11 cellular contexts compared by ENCODE assay signal in the genomic region with DNA sequence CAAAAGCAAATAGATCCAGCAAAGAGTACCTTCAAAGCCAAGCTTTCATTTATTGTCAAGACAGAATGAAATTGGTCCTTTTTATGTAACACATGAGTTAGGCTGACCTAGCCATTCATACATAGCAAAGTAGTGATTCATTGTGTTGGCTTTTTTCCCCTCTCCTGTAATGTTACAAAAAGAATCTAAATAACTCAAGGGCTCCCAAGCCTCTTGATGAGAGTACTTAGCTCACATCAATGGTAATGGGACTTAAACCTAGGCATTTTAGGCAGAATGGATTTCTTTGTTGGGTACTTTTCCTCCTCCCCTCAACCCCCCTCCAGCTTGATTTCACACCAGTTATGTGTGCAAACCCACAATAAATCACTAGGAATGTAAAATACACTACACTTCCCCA.
DNase-seq lines count a peak whose midpoint lies in the region; ATAC-seq and TF ChIP-seq lines count a peak whose summit lies in the region.
"Had no signal": no experiment of that assay in that cellular context is flagged by ENCODE, and none has a peak within 500 bp of the region (broad histone marks: within the 10 kb centered on the region; RNA-seq: fewer than 3 reads in every experiment).

No MANE protein-coding gene starts in this region.

- POLR2A ChIA-PET in MCF 10A (lab: Yijun Ruan, JAX), result interaction anchor here (0.8 to 2.3 kb wide), 4 partner anchors 11 to 55 kb away, joined by 3 to 12 read pairs (median 4); no protein-coding TSS in a partner anchor

- H3K27me3 ChIP-seq in breast epithelium (no peaks in the 10 kb centered on the region), SJSA1 (replicated peaks) (no peaks in the 10 kb centered on the region), foreskin keratinocyte (no peaks in the 10 kb centered on the region), upper lobe of left lung (no peaks in the 10 kb centered on the region)

- no peaks in the 10 kb centered on the region for H3K36me3 ChIP-seq in breast epithelium
- no peaks in the 10 kb centered on the region for H3K36me3 ChIP-seq in SJSA1
- no peaks in the 10 kb centered on the region for H3K36me3 ChIP-seq in upper lobe of left lung

- no peak for TF ChIP-seq POLR2A in breast epithelium (IDR thresholded peaks at IDR 0.05)
- TF ChIP-seq POLR2A in upper lobe of left lung (IDR thresholded peaks at IDR 0.05), result no peak

- H3K4me3 Mint-ChIP-seq in MCF 10A (ENCODE audit: unreplicated experiment), result no peak overlapping the region
- no peak overlapping the region for H3K4me3 Mint-ChIP-seq in effector memory CD8-positive, alpha-beta T cell
- H3K4me3 Mint-ChIP-seq: B cell had no signal

- CTCF ChIA-PET in MCF 10A (lab: Yijun Ruan, JAX), result interaction anchor here (0.6 to 1.1 kb wide), 6 partner anchors 11 to 841 kb away, joined by 3 read pairs; no protein-coding TSS in a partner anchor

- no peaks in the 10 kb centered on the region for H3K36me3 Mint-ChIP-seq in MCF 10A (ENCODE audit: insufficient read depth, unreplicated experiment)
- H3K36me3 Mint-ChIP-seq in effector memory CD8-positive, alpha-beta T cell (ENCODE audit: insufficient read depth), result no peaks in the 10 kb centered on the region

- H3K9me3 Mint-ChIP-seq in MCF 10A (ENCODE audit: unreplicated experiment), result peaks cover 7% of the 10 kb centered on the region
- H3K9me3 Mint-ChIP-seq in effector memory CD8-positive, alpha-beta T cell, result no peaks in the 10 kb centered on the region

- peaks cover 29% of the 10 kb centered on the region for H3K4me1 Mint-ChIP-seq in MCF 10A (ENCODE audit: insufficient read depth, unreplicated experiment)
- no peaks in the 10 kb centered on the region for H3K4me1 Mint-ChIP-seq in effector memory CD8-positive, alpha-beta T cell (ENCODE audit: low read depth in 2 of 2)

- ATAC-seq in foreskin keratinocyte, result peak; percentile 83
- ATAC-seq in upper lobe of left lung (ENCODE audit: low FRiP score in 2 of 2), result peak; percentile 70 to 82
- no peak for ATAC-seq in effector memory CD8-positive, alpha-beta T cell (replicated peaks)
- ATAC-seq in HG02623 (IDR thresholded peaks at IDR 0.05; ENCODE audit: unreplicated experiment), result no peak

- H3K27me3 Mint-ChIP-seq in MCF 10A (ENCODE audit: insufficient read depth, unreplicated experiment), result no peaks in the 10 kb centered on the region
- peaks cover 11 to 28% of the 10 kb centered on the region in 2 donors for H3K27me3 Mint-ChIP-seq in effector memory CD8-positive, alpha-beta T cell
- H3K27me3 Mint-ChIP-seq: B cell had no signal

- H3K27ac Mint-ChIP-seq in MCF 10A (ENCODE audit: low read depth, unreplicated experiment), result no peak overlapping the region
- no peak overlapping the region for H3K27ac Mint-ChIP-seq in effector memory CD8-positive, alpha-beta T cell
- H3K27ac Mint-ChIP-seq: B cell had no signal

- DNase-seq in MCF 10A (ENCODE audit: unreplicated experiment) (peak; percentile 83), breast epithelium (ENCODE audit: low spot score in 2 of 2) (no peak), SJSA1 (ENCODE audit: low read depth in 1 of 2, low spot score in 2 of 2) (peak in 1 of 2 experiments; percentile 94), foreskin keratinocyte (peak; percentile 42 to 78), upper lobe of left lung (no peak)
- DNase-seq in effector memory CD8-positive, alpha-beta T cell, result no peak
- DNase-seq in activated CD4-positive, CD25-positive, alpha-beta regulatory T cell treated with anti-CD3 and anti-CD28 coated beads, Interleukin-2, amount 50 U/mL, for 72 hours, result no peak
- DNase-seq: stimulated activated naive CD4-positive, alpha-beta T cell had no signal

- no peak overlapping the region for H3K4me3 ChIP-seq in breast epithelium
- H3K4me3 ChIP-seq in SJSA1, result no peak overlapping the region
- no peak overlapping the region for H3K4me3 ChIP-seq in upper lobe of left lung
- H3K4me3 ChIP-seq: SK-N-MC had no signal

- no peaks in the 10 kb centered on the region for H3K9me3 ChIP-seq in breast epithelium
- no peaks in the 10 kb centered on the region for H3K9me3 ChIP-seq in SJSA1 (replicated peaks)
- H3K9me3 ChIP-seq in upper lobe of left lung, result no peaks in the 10 kb centered on the region

- BruUV-seq in MCF 10A (replicated peaks; lab: Mats Ljungman, UMichigan), result no TSS peak

- no peak for TF ChIP-seq CTCF in MCF 10A (IDR thresholded peaks at IDR 0.05; ENCODE audit: unreplicated experiment)
- TF ChIP-seq CTCF in breast epithelium (IDR thresholded peaks at IDR 0.05), result no peak
- TF ChIP-seq CTCF in foreskin keratinocyte (conservative IDR thresholded peaks at IDR 0.05), result no peak
- TF ChIP-seq CTCF in upper lobe of left lung (IDR thresholded peaks at IDR 0.05), result no peak

- H3K27ac ChIP-seq in breast epithelium (no peak overlapping the region), SJSA1 (peak overlapping the region; percentile 49), foreskin keratinocyte (no peak overlapping the region), upper lobe of left lung (no peak overlapping the region)
- H3K27ac ChIP-seq: SK-N-MC had no signal

- H3K4me1 ChIP-seq in breast epithelium, result no peaks in the 10 kb centered on the region
- H3K4me1 ChIP-seq in SJSA1 (replicated peaks), result peaks cover 63% of the 10 kb centered on the region
- peaks cover 13% of the 10 kb centered on the region for H3K4me1 ChIP-seq in foreskin keratinocyte
- peaks cover 0 to 20% (median 8%) of the 10 kb centered on the region in 4 donors for H3K4me1 ChIP-seq in upper lobe of left lung

- no peak for TF ChIP-seq EP300 in upper lobe of left lung (IDR thresholded peaks at IDR 0.05)

- intact Hi-C loops in MCF 10A (cut with micrococcal nuclease), result no loop called here
- intact Hi-C loops in breast epithelium (cut with DNase I; ENCODE audit: low total_unique reads), result no loop called here

Comparison
In these comparisons a context has a peak if more than half of its experiments do, and no peak if none do; other contexts are left out.
1. DNase-seq: peak in MCF 10A (single experiment) and foreskin keratinocyte (2 of 2); none in breast epithelium (0 of 2), upper lobe of left lung (0 of 2), effector memory CD8-positive, alpha-beta T cell (0 of 3) and activated CD4-positive, CD25-positive, alpha-beta regulatory T cell treated with anti-CD3 and anti-CD28 coated beads, Interleukin-2, amount 50 U/mL, for 72 hours (single experiment).
2. ATAC-seq: peak in foreskin keratinocyte (single experiment) and upper lobe of left lung (2 of 2); none in effector memory CD8-positive, alpha-beta T cell (single experiment) and HG02623 (single experiment).